19 cellular contexts compared by ENCODE assay signal in the genomic region with DNA sequence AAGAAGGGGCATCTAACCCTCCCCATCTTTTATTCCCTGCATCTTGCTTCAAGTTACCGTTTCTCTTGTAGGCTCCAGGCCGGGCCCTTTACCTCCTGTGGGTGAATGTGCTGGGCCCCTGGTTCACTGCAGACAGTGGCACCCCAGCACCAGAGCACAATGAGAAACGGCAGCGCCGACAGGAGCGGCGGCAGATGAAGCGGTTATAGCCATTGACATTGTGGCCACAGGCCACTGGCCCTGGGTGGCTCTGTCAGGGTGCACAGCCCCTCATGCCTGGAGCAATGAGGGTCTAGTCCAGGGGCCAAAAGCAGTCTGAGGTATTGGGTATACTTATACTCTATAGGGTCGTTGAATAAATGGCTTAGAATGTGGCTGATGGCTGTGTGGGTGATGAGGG. TPM values are rescaled to one million over a fixed set of nuclear protein-coding genes. Genes with fewer than 3 reads are reported as not detected.
A peak's percentile ranks its signal among the peaks of the same experiment; 100 is the strongest.
DNase-seq lines count a peak whose midpoint lies in the region; ATAC-seq, FAIRE-seq and TF ChIP-seq lines count a peak whose summit lies in the region.
"Had no signal": no experiment of that assay in that cellular context is flagged by ENCODE, and none has a peak within 500 bp of the region (broad histone marks: within the 10 kb centered on the region; RNA-seq: fewer than 3 reads in every experiment).

No MANE protein-coding gene starts in this region.

- no peak overlapping the region for H3K18ac ChIP-seq in H9 (ENCODE audit: insufficient read length, low read depth, low read length)

- H3K36me3 ChIP-seq in astrocyte (ENCODE audit: insufficient read depth, low read length) (peaks cover 35% of the 10 kb centered on the region), MM.1S (replicated peaks; ENCODE audit: insufficient read depth, low read length) (no peaks in the 10 kb centered on the region; the same call in 1 of the 2 replicates)

- no peaks in the 10 kb centered on the region; the same call in 1 of the 2 replicates for H3F3A ChIP-seq in MM.1S (ENCODE audit: insufficient read depth, low read length)

- no peak overlapping the region for H2AK5ac ChIP-seq in H9 (ENCODE audit: insufficient read length, low read length)

- H2AFZ ChIP-seq in H9 (ENCODE audit: low read length) (no peak overlapping the region), astrocyte (ENCODE audit: low read depth, low read length) (no peak overlapping the region), MM.1S (ENCODE audit: low read length) (no peak overlapping the region)

- CTCF ChIA-PET in activated CD4-positive, alpha-beta T cell treated with anti-CD3 and anti-CD28 coated beads for 36 hours (lab: Charles Lee) = interaction anchor here (0.5 to 3.0 kb wide), 4 partner anchors 10 to 360 kb away, joined by 3 to 12 read pairs (median 4); no protein-coding TSS in a partner anchor

- no peaks in the 10 kb centered on the region for H3K9me3 Mint-ChIP-seq in activated CD4-positive, alpha-beta T cell treated with anti-CD3 and anti-CD28 coated beads for 36 hours (ENCODE audit: low read depth)
- no peaks in the 10 kb centered on the region; a peak in 1 of 5 replicates for H3K9me3 Mint-ChIP-seq in H9
- no peaks in the 10 kb centered on the region for H3K9me3 Mint-ChIP-seq in astrocyte (ENCODE audit: unreplicated experiment)
- H3K9me3 Mint-ChIP-seq in natural killer cell treated with Interleukin-12 subunit alpha and Interleukin-12 subunit beta and Interleukin-15 and Interleukin-18, amount 100 ng/mL, for 72 hours = no peaks in the 10 kb centered on the region

- POLR2A ChIA-PET in activated CD4-positive, alpha-beta T cell treated with anti-CD3 and anti-CD28 coated beads for 36 hours (lab: Charles Lee) = no interaction called here

- no peak overlapping the region for H3K56ac ChIP-seq in H9 (ENCODE audit: insufficient read length, low read depth, low read length)

- no peak overlapping the region for H3K9ac ChIP-seq in H9 (ENCODE audit: extremely low read depth, insufficient read length, low read length)
- no peak overlapping the region for H3K9ac ChIP-seq in astrocyte (ENCODE audit: low read length)
- H3K9ac ChIP-seq in MM.1S (ENCODE audit: low read length) = no peak overlapping the region

- H3K14ac ChIP-seq in H9 (ENCODE audit: insufficient read depth, low read length) = no peak overlapping the region

- H3K4me1 Mint-ChIP-seq in activated CD4-positive, alpha-beta T cell treated with anti-CD3 and anti-CD28 coated beads for 36 hours = peaks cover 36% of the 10 kb centered on the region
- H3K4me1 Mint-ChIP-seq in H9 = peaks cover 17 to 20% of the 10 kb centered on the region in 2 experiments
- peaks cover 3% of the 10 kb centered on the region for H3K4me1 Mint-ChIP-seq in astrocyte (ENCODE audit: low read depth, unreplicated experiment)
- peaks cover 31 to 44% of the 10 kb centered on the region in 2 donors for H3K4me1 Mint-ChIP-seq in natural killer cell treated with Interleukin-12 subunit alpha and Interleukin-12 subunit beta and Interleukin-15 and Interleukin-18, amount 100 ng/mL, for 72 hours (ENCODE audit: low read depth in 2 of 2)

- no peak overlapping the region for H2BK15ac ChIP-seq in H9 (ENCODE audit: low read depth, low read length)

- H3T11ph ChIP-seq in H9 (ENCODE audit: low read length) = no peak overlapping the region

- H3K79me1 ChIP-seq in H9 (ENCODE audit: insufficient read depth, low read depth, low read length, poor library complexity, severe bottlenecking) = peaks cover 3% of the 10 kb centered on the region

- H3K4me2 ChIP-seq in H9 (ENCODE audit: insufficient read depth, insufficient read length, low read length) (no peak overlapping the region), astrocyte (ENCODE audit: low read length) (no peak overlapping the region), MM.1S (ENCODE audit: low read depth, low read length) (no peak overlapping the region)

- no peak overlapping the region for H2BK5ac ChIP-seq in H9 (ENCODE audit: insufficient read length, low read length)

- H3K4me3 Mint-ChIP-seq in activated CD4-positive, alpha-beta T cell treated with anti-CD3 and anti-CD28 coated beads for 36 hours = peak overlapping the region; percentile 98
- peak overlapping the region; percentile 99 to 100 for H3K4me3 Mint-ChIP-seq in H9
- peak overlapping the region; percentile 69 for H3K4me3 Mint-ChIP-seq in astrocyte (ENCODE audit: unreplicated experiment)
- peak overlapping the region; percentile 66 for H3K4me3 Mint-ChIP-seq in natural killer cell treated with Interleukin-12 subunit alpha and Interleukin-12 subunit beta and Interleukin-15 and Interleukin-18, amount 100 ng/mL, for 72 hours

- peaks cover 40% of the 10 kb centered on the region for H3K36me3 Mint-ChIP-seq in activated CD4-positive, alpha-beta T cell treated with anti-CD3 and anti-CD28 coated beads for 36 hours (ENCODE audit: low read depth)
- H3K36me3 Mint-ChIP-seq in H9 (ENCODE audit: insufficient read depth in 1 of 3, low read depth in 3 of 3) (peaks cover 18 to 60% (median 50%) of the 10 kb centered on the region in 3 experiments; a peak in 6 of 7 replicates), astrocyte (ENCODE audit: low read depth, unreplicated experiment) (peaks cover 7% of the 10 kb centered on the region)
- peaks cover 14% of the 10 kb centered on the region for H3K36me3 Mint-ChIP-seq in natural killer cell treated with Interleukin-12 subunit alpha and Interleukin-12 subunit beta and Interleukin-15 and Interleukin-18, amount 100 ng/mL, for 72 hours

- no peaks in the 10 kb centered on the region for H3K9me2 ChIP-seq in MM.1S (replicated peaks; ENCODE audit: insufficient read depth, low read length)

- no peaks in the 10 kb centered on the region for H3K9me3 ChIP-seq in H9 (ENCODE audit: control insufficient read depth, low read depth, low read length)
- H3K9me3 ChIP-seq in astrocyte (ENCODE audit: insufficient read depth, low read depth, low read length) = no peaks in the 10 kb centered on the region
- no peaks in the 10 kb centered on the region for H3K9me3 ChIP-seq in MM.1S (replicated peaks; ENCODE audit: insufficient read depth, low read length)
- H3K9me3 ChIP-seq: A549, prostate gland had no signal

- H2BK20ac ChIP-seq in H9 (ENCODE audit: low read depth, low read length, poor library complexity, severe bottlenecking) = no peak overlapping the region

- TF ChIP-seq CTCF in H9 (conservative IDR thresholded peaks at IDR 0.05) (no peak), astrocyte (IDR thresholded peaks at IDR 0.05; ENCODE audit: insufficient read depth, low read depth, low read length) (no peak), MM.1S (IDR thresholded peaks at IDR 0.05; ENCODE audit: low read length) (no peak), omental fat pad (IDR thresholded peaks at IDR 0.05) (no peak)

- no peak overlapping the region for H4K91ac ChIP-seq in H9 (ENCODE audit: insufficient read length, low read depth, low read length)

- no peak overlapping the region for H4K8ac ChIP-seq in H9 (replicated peaks; ENCODE audit: insufficient read length, low read depth, low read length)

- no peaks in the 10 kb centered on the region for H4K20me1 ChIP-seq in H9 (ENCODE audit: control insufficient read depth, insufficient read depth, insufficient read length)
- H4K20me1 ChIP-seq in astrocyte (ENCODE audit: insufficient read depth, low read length) = peaks cover 31% of the 10 kb centered on the region
- no peaks in the 10 kb centered on the region for H4K20me1 ChIP-seq in MM.1S (ENCODE audit: insufficient read depth, low read length)

- H3K79me2 ChIP-seq in H9 (ENCODE audit: insufficient read depth, low read length) (peaks cover 5% of the 10 kb centered on the region; the same call in 1 of the 2 replicates), astrocyte (ENCODE audit: insufficient read depth, low read length) (peaks cover 50% of the 10 kb centered on the region), MM.1S (ENCODE audit: low read length) (peaks cover 31% of the 10 kb centered on the region)

- H3K4me3 ChIP-seq in astrocyte (ENCODE audit: insufficient read depth, low read depth, low read length) (no peak overlapping the region), MM.1S (ENCODE audit: low read length) (no peak overlapping the region)
- H3K4me3 ChIP-seq: A549, prostate gland had no signal

- H3K27ac ChIP-seq in H9 (ENCODE audit: insufficient read length, low read depth, low read length) (no peak overlapping the region), astrocyte (ENCODE audit: low read depth, low read length) (no peak overlapping the region), MM.1S (ENCODE audit: low read length) (no peak overlapping the region)
- H3K27ac ChIP-seq: A549, prostate gland, VCaP had no signal

- H3K4me1 ChIP-seq in H9 (ENCODE audit: insufficient read depth, low read length) (peaks cover 4% of the 10 kb centered on the region), astrocyte (ENCODE audit: insufficient read depth, low read length) (peaks cover 20% of the 10 kb centered on the region), MM.1S (ENCODE audit: low read length) (peaks cover 12% of the 10 kb centered on the region)
- H3K4me1 ChIP-seq: prostate gland had no signal

- no peak overlapping the region for H3K27ac Mint-ChIP-seq in activated CD4-positive, alpha-beta T cell treated with anti-CD3 and anti-CD28 coated beads for 36 hours
- no peak overlapping the region for H3K27ac Mint-ChIP-seq in H9
- H3K27ac Mint-ChIP-seq in astrocyte (ENCODE audit: unreplicated experiment) = peak overlapping the region; percentile 41
- H3K27ac Mint-ChIP-seq in natural killer cell treated with Interleukin-12 subunit alpha and Interleukin-12 subunit beta and Interleukin-15 and Interleukin-18, amount 100 ng/mL, for 72 hours = no peak overlapping the region

- no peaks in the 10 kb centered on the region for H3K27me3 Mint-ChIP-seq in activated CD4-positive, alpha-beta T cell treated with anti-CD3 and anti-CD28 coated beads for 36 hours
- peaks cover 9% of the 10 kb centered on the region for H3K27me3 Mint-ChIP-seq in H9 (ENCODE audit: low read depth)
- H3K27me3 Mint-ChIP-seq in astrocyte (ENCODE audit: low read depth, unreplicated experiment) = no peaks in the 10 kb centered on the region
- H3K27me3 Mint-ChIP-seq in natural killer cell treated with Interleukin-12 subunit alpha and Interleukin-12 subunit beta and Interleukin-15 and Interleukin-18, amount 100 ng/mL, for 72 hours = no peaks in the 10 kb centered on the region

- H2BK12ac ChIP-seq in H9 (ENCODE audit: insufficient read length, low read depth, low read length) = no peak overlapping the region

- no peak overlapping the region for H3K4ac ChIP-seq in H9 (ENCODE audit: low read depth, low read length)

- no peak overlapping the region for H4K5ac ChIP-seq in H9 (ENCODE audit: insufficient read length, low read depth, low read length)

- ATAC-seq in activated CD4-positive, alpha-beta T cell treated with anti-CD3 and anti-CD28 coated beads for 36 hours = no peak
- ATAC-seq in natural killer cell treated with Interleukin-12 subunit alpha and Interleukin-12 subunit beta and Interleukin-15 and Interleukin-18, amount 100 ng/mL, for 72 hours = no peak
- ATAC-seq in omental fat pad (ENCODE audit: low FRiP score) = no peak
- ATAC-seq: left lobe of liver had no signal

- H3K23ac ChIP-seq in H9 (ENCODE audit: insufficient read length, low read depth, low read length) = no peak overlapping the region

- no peak for DNase-seq in activated CD4-positive, alpha-beta T cell treated with anti-CD3 and anti-CD28 coated beads for 36 hours
- no peak for DNase-seq in activated CD4-positive, alpha-beta T cell treated with anti-CD3 and anti-CD28 coated beads for 48 hours
- DNase-seq in H9 (no peak), astrocyte (ENCODE audit: low read depth) (no peak), NK-92 (lab: John Stamatoyannopoulos, UW; ENCODE audit: unreplicated experiment) (no peak), MM.1S (no peak), omental fat pad (ENCODE audit: low spot score) (no peak)
- DNase-seq in natural killer cell treated with Interleukin-12 subunit alpha and Interleukin-12 subunit beta and Interleukin-15 and Interleukin-18, amount 100 ng/mL, for 72 hours (ENCODE audit: low spot score) = no peak
- DNase-seq: activated CD8-positive, alpha-beta memory T cell treated with anti-CD3 and anti-CD28 coated beads, Interleukin-2, amount 50 U/mL, for 4 hours; amygdala; EL; NCI-H2081; NCI-H526 treated with DMSO at 0.1 percent for 48 hours; stimulated activated naive CD4-positive, alpha-beta T cell treated with Interleukin-2 at 50 U/mL for 16 hours had no signal

- H3K27me3 ChIP-seq in H9 (ENCODE audit: insufficient read depth, low read length) = no peaks in the 10 kb centered on the region
- H3K27me3 ChIP-seq in astrocyte (ENCODE audit: insufficient read depth, low read length) = no peaks in the 10 kb centered on the region
- H3K27me3 ChIP-seq in MM.1S (replicated peaks; ENCODE audit: insufficient read depth, low read length) = no peaks in the 10 kb centered on the region

- WGBS in H9 (ENCODE audit: extremely low coverage, insufficient read length, low lambda C conversion rate) = no CpG with 5 or more reads among the region's 9 CpGs

- intact Hi-C loops in activated CD4-positive, alpha-beta T cell treated with anti-CD3 and anti-CD28 coated beads for 36 hours (cut with DNase I, micrococcal nuclease) = loop anchor here in 1 of 2 experiments (5.0 kb wide), 1 partner anchor 37 kb away; the partner anchor contains the start of genes E2F4 and EXOC3L1

- peaks cover 15% of the 10 kb centered on the region for H3K23me2 ChIP-seq in H9 (ENCODE audit: insufficient read length, low read depth, low read length, poor library complexity, severe bottlenecking)

- H2BK120ac ChIP-seq in H9 (ENCODE audit: low read depth, low read length, poor library complexity, severe bottlenecking) = no peak overlapping the region

- FAIRE-seq in astrocyte (lab: Jason Lieb, UNC) = no peak
- FAIRE-seq: A549, endometrium had no signal

RNA-seq across cellular contexts. Expression of gene TMEM208, which starts 2.0 kb away (rescaled TPM):
- 10 to 100 TPM; 13.6 to 31.2 TPM for total RNA-seq in activated CD4-positive, alpha-beta T cell treated with anti-CD3 and anti-CD28 coated beads for 36 hours
- 42.6 and 43.3 TPM in 2 replicates for total RNA-seq in H9 (2021)
- total RNA-seq in astrocyte = 47.5 and 51.6 TPM in 2 replicates
- total RNA-seq in natural killer cell treated with Interleukin-12 subunit alpha and Interleukin-12 subunit beta and Interleukin-15 and Interleukin-18, amount 100 ng/mL, for 72 hours = 10 to 100 TPM; 55.1 to 56.1 TPM
- 10 to 100 TPM; 33.0 to 45.4 (median 40.8) TPM for total RNA-seq in omental fat pad

RNA-seq across cellular contexts. Expression of gene FHOD1, which starts 18.4 kb away (rescaled TPM):
- 10 to 100 TPM; 75.5 to 77.2 TPM for total RNA-seq in activated CD4-positive, alpha-beta T cell treated with anti-CD3 and anti-CD28 coated beads for 36 hours
- total RNA-seq in H9 (2021) (67.0 and 70.7 TPM in 2 replicates), astrocyte (38.1 and 40.5 TPM in 2 replicates), omental fat pad (10 to 100 TPM; 15.1 to 53.3 (median 32.5) TPM)
- 100 to 1,000 TPM; 156 to 160 TPM for total RNA-seq in natural killer cell treated with Interleukin-12 subunit alpha and Interleukin-12 subunit beta and Interleukin-15 and Interleukin-18, amount 100 ng/mL, for 72 hours

RNA-seq across cellular contexts. Expression of gene SLC9A5, which starts 19.9 kb away (rescaled TPM):
- total RNA-seq in activated CD4-positive, alpha-beta T cell treated with anti-CD3 and anti-CD28 coated beads for 36 hours = 1 to 10 TPM; 4.5 to 5.5 TPM
- 7.5 and 9.1 TPM in 2 replicates for total RNA-seq in H9 (2021)
- 2.4 and 2.5 TPM in 2 replicates for total RNA-seq in astrocyte
- 1 to 10 TPM; 1.4 to 5.9 TPM for total RNA-seq in natural killer cell treated with Interleukin-12 subunit alpha and Interleukin-12 subunit beta and Interleukin-15 and Interleukin-18, amount 100 ng/mL, for 72 hours
- 1 to 10 TPM in 1 of 4 donors, under 1 TPM in 3; 0.37 to 1.2 (median 0.72) TPM for total RNA-seq in omental fat pad

RNA-seq across cellular contexts. Expression of gene ELMO3, which starts 30.0 kb away (rescaled TPM):
- 1 to 10 TPM; 3.0 to 4.6 TPM for total RNA-seq in activated CD4-positive, alpha-beta T cell treated with anti-CD3 and anti-CD28 coated beads for 36 hours
- 8.6 and 9.1 TPM in 2 replicates for total RNA-seq in H9 (2021)
- 1.2 and 1.4 TPM in 2 replicates for total RNA-seq in astrocyte
- total RNA-seq in natural killer cell treated with Interleukin-12 subunit alpha and Interleukin-12 subunit beta and Interleukin-15 and Interleukin-18, amount 100 ng/mL, for 72 hours = 10 to 100 TPM in 1 of 2 donors, 1 to 10 TPM in 1; 3.6 to 13.9 TPM
- total RNA-seq in omental fat pad = 1 to 10 TPM; 1.9 to 4.2 (median 3.1) TPM

RNA-seq across cellular contexts. Expression of gene E2F4, which starts 37.0 kb away (rescaled TPM):
- 100 to 1,000 TPM in 1 of 2 experiments, 10 to 100 TPM in 1; 91.4 to 110 TPM for total RNA-seq in activated CD4-positive, alpha-beta T cell treated with anti-CD3 and anti-CD28 coated beads for 36 hours
- total RNA-seq in H9 (2021) (109 and 116 TPM in 2 replicates), astrocyte (44.7 and 51.2 TPM in 2 replicates), omental fat pad (100 to 1,000 TPM in 2 of 4 donors, 10 to 100 TPM in 2; 84.9 to 156 (median 107) TPM)
- 100 to 1,000 TPM; 110 to 188 TPM for total RNA-seq in natural killer cell treated with Interleukin-12 subunit alpha and Interleukin-12 subunit beta and Interleukin-15 and Interleukin-18, amount 100 ng/mL, for 72 hours
